Comparison of ENCODE assay signal across 30 cellular contexts in the genomic region with DNA sequence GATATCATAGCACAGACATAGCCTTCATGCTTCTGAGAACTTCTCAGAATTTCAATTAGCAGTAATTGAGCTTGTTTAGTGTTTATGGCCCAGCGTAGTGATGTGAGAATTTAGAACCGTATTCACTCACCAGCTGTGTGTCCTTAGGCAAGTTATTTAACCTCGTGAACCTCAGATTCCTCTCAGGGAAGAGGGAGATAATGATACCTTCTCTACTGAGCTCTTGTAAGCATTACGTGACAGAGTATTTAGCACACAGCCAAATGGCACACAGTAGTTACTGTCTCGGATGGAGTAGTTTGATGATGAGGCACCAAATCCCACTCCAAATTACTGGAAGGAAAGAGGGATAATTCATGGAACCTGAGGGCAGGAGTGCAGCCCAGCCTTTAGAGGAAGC.
DNase-seq lines count a peak whose midpoint lies in the region; ATAC-seq and TF ChIP-seq lines count a peak whose summit lies in the region.
"Had no signal": no experiment of that assay in that cellular context is flagged by ENCODE, and none has a peak within 500 bp of the region (broad histone marks: within the 10 kb centered on the region; RNA-seq: fewer than 3 reads in every experiment).

No MANE protein-coding gene starts in this region.

- no peak overlapping the region for H2BK15ac ChIP-seq in mesenchymal stem cell (ENCODE audit: low read depth, poor library complexity, severe bottlenecking)

- CTCF ChIA-PET in HEK293 (lab: Yijun Ruan, JAX) = no interaction called here

- H3K4me3 ChIP-seq in HEK293 (ENCODE audit: low read depth, low read length) (no peak overlapping the region), SJCRH30 (no peak overlapping the region), mesenchymal stem cell (ENCODE audit: insufficient read depth in 1 of 2, low read depth in 1 of 2, low read length in 2 of 2) (no peak overlapping the region)
- H3K4me3 ChIP-seq: A549; BLaER1 treated with 17β-estradiol and CSF1 and Interleukin-3, amounts not matched to agents 10 nM and 100 nM; GM12878; GM23248 had no signal

- H4K91ac ChIP-seq in mesenchymal stem cell (ENCODE audit: low read length) = no peak overlapping the region

- H3K9ac ChIP-seq in mesenchymal stem cell (ENCODE audit: low read length) = no peak overlapping the region
- H3K9ac ChIP-seq: BLaER1 treated with 17β-estradiol and CSF1 and Interleukin-3, amounts not matched to agents 10 nM and 100 nM; GM23248; SK-N-SH had no signal

- H3K27ac ChIP-seq in HEK293 (ENCODE audit: extremely low read depth, low read depth, low read length) (no peak overlapping the region), SJCRH30 (no peak overlapping the region), mesenchymal stem cell (ENCODE audit: low read length, poor library complexity, severe bottlenecking) (no peak overlapping the region)
- H3K27ac ChIP-seq: A549; BLaER1 treated with 17β-estradiol and CSF1 and Interleukin-3, amounts not matched to agents 10 nM and 100 nM; GM23248 had no signal

- no peak overlapping the region for H2AFZ ChIP-seq in mesenchymal stem cell (ENCODE audit: low read depth, low read length)
- H2AFZ ChIP-seq: GM23248 had no signal

- no peak for TF ChIP-seq CTCF in HEK293 (tag by site-specific recombination; IDR thresholded peaks at IDR 0.05)

- no peak overlapping the region for H2AK5ac ChIP-seq in mesenchymal stem cell (ENCODE audit: low read length, severe bottlenecking)

- peak overlapping the region in 1 of 2 experiments; percentile 11 for H3K14ac ChIP-seq in mesenchymal stem cell (ENCODE audit: low read length in 2 of 2)

- no peak for ATAC-seq in left ventricle myocardium superior
- no peak for ATAC-seq in activated T-cell treated with anti-CD3 and anti-CD28 coated beads, Interleukin-2, amount 50 U/mL, for 4 hours
- ATAC-seq: A549, GM12878 had no signal

- DNase-seq in EH (ENCODE audit: low read depth) = peak; percentile 22
- peak; percentile 5 to 56 for DNase-seq in SJCRH30
- peak; percentile 29 for DNase-seq in mesenchymal stem cell
- no peak for DNase-seq in left ventricle myocardium superior
- DNase-seq in activated T-cell treated with anti-CD3 and anti-CD28 coated beads, Interleukin-2, amount 50 U/mL, for 4 hours = no peak
- no peak for DNase-seq in RPMI8226
- DNase-seq: AML-193; CD4-positive, alpha-beta memory T cell; COR-L47; DMS53; GDM1; GM23248; H9; HFFc6; IMR-90; KG1; MM.1S; NCI-H1930; NCI-H2107; NCI-H226; NCI-H510A; NCI-H748 treated with DMSO at 0.1 percent for 48 hours; SIG-M5; SK-N-SH; SW 1271 had no signal

- peaks cover 4% of the 10 kb centered on the region for H3K9me3 Mint-ChIP-seq in activated T-cell treated with anti-CD3 and anti-CD28 coated beads, Interleukin-2, amount 50 U/mL, for 4 hours
- H3K9me3 Mint-ChIP-seq: HFFc6; T-helper 1 cell treated with Interleukin-12 subunit alpha and Interleukin-12 subunit beta and Interleukin-4 antibody, amounts not matched to agents 30 μg/mL and 1 μg/mL, for 36 hours had no signal

- H3K9me3 ChIP-seq in HEK293 (ENCODE audit: control insufficient read depth, insufficient read depth, low read depth, low read length) (no peaks in the 10 kb centered on the region), SJCRH30 (replicated peaks) (peaks cover 3% of the 10 kb centered on the region; the same call in 1 of the 2 replicates), mesenchymal stem cell (ENCODE audit: control insufficient read depth, low read length) (no peaks in the 10 kb centered on the region)
- H3K9me3 ChIP-seq: A549; BLaER1 treated with 17β-estradiol and CSF1 and Interleukin-3, amounts not matched to agents 10 nM and 100 nM; SK-N-SH had no signal

- H3K27me3 Mint-ChIP-seq in activated T-cell treated with anti-CD3 and anti-CD28 coated beads, Interleukin-2, amount 50 U/mL, for 4 hours (ENCODE audit: low read depth) = no peaks in the 10 kb centered on the region
- H3K27me3 Mint-ChIP-seq: CD4-positive, alpha-beta memory T cell had no signal

- no peaks in the 10 kb centered on the region for H3K79me1 ChIP-seq in mesenchymal stem cell (replicated peaks; ENCODE audit: low read length, poor library complexity, severe bottlenecking)

- no peak overlapping the region for H3K23ac ChIP-seq in mesenchymal stem cell (ENCODE audit: low read length in 2 of 2)

- H2BK12ac ChIP-seq in mesenchymal stem cell (ENCODE audit: low read length in 2 of 2) = no peak overlapping the region

- H3K4me1 ChIP-seq in HEK293 (ENCODE audit: control insufficient read depth, insufficient read depth, low read length) (peaks cover 4% of the 10 kb centered on the region; the same call in 1 of the 2 replicates), SJCRH30 (peaks cover 10% of the 10 kb centered on the region), mesenchymal stem cell (ENCODE audit: control insufficient read depth, insufficient read depth, low read depth, low read length) (no peaks in the 10 kb centered on the region)
- H3K4me1 ChIP-seq: A549; BLaER1 treated with 17β-estradiol and CSF1 and Interleukin-3, amounts not matched to agents 10 nM and 100 nM had no signal

- H2BK120ac ChIP-seq in mesenchymal stem cell (ENCODE audit: low read depth, low read length) = no peak overlapping the region

- no peaks in the 10 kb centered on the region for H3K27me3 ChIP-seq in SJCRH30
- no peaks in the 10 kb centered on the region for H3K27me3 ChIP-seq in mesenchymal stem cell (ENCODE audit: control insufficient read depth in 1 of 2, insufficient read depth in 1 of 2, low read length in 2 of 2)
- H3K27me3 ChIP-seq: BLaER1 treated with 17β-estradiol and CSF1 and Interleukin-3, amounts not matched to agents 10 nM and 100 nM had no signal

- intact Hi-C loops in left ventricle myocardium superior (cut with micrococcal nuclease) = no loop called here

- no peak overlapping the region for H2BK5ac ChIP-seq in mesenchymal stem cell (ENCODE audit: low read depth, low read length, poor library complexity, severe bottlenecking)

- H4K8ac ChIP-seq in mesenchymal stem cell (ENCODE audit: low read length) = no peak overlapping the region

- POLR2A ChIA-PET in HEK293 (lab: Yijun Ruan, JAX) = no interaction called here

- no peak overlapping the region for H3K4me3 Mint-ChIP-seq in activated T-cell treated with anti-CD3 and anti-CD28 coated beads, Interleukin-2, amount 50 U/mL, for 4 hours
- H3K4me3 Mint-ChIP-seq: H9; HFFc6; T-helper 1 cell treated with Interleukin-12 subunit alpha and Interleukin-12 subunit beta and Interleukin-4 antibody, amounts not matched to agents 30 μg/mL and 1 μg/mL, for 36 hours had no signal

- H3K4me1 Mint-ChIP-seq in activated T-cell treated with anti-CD3 and anti-CD28 coated beads, Interleukin-2, amount 50 U/mL, for 4 hours (ENCODE audit: low read depth) = no peaks in the 10 kb centered on the region
- H3K4me1 Mint-ChIP-seq: CD4-positive, alpha-beta memory T cell had no signal

- no peak overlapping the region for H3K4ac ChIP-seq in mesenchymal stem cell (ENCODE audit: low read depth in 1 of 2, low read length in 2 of 2)

- WGBS in mesenchymal stem cell = 61% methylated on average over 4 of the region's 5 CpGs

- no peak overlapping the region for H3K4me2 ChIP-seq in mesenchymal stem cell (ENCODE audit: low read length, poor library complexity, severe bottlenecking)
- H3K4me2 ChIP-seq: A549; BLaER1 treated with 17β-estradiol and CSF1 and Interleukin-3, amounts not matched to agents 10 nM and 100 nM; SK-N-SH had no signal

- H3K36me3 ChIP-seq in HEK293 (ENCODE audit: control insufficient read depth in 2 of 2, insufficient read depth in 1 of 2, low read length in 2 of 2) (no peaks in the 10 kb centered on the region), SJCRH30 (no peaks in the 10 kb centered on the region), mesenchymal stem cell (ENCODE audit: control insufficient read depth in 1 of 2, insufficient read depth in 2 of 2, low read depth in 1 of 2, low read length in 2 of 2) (no peaks in the 10 kb centered on the region)
- H3K36me3 ChIP-seq: BLaER1 treated with 17β-estradiol and CSF1 and Interleukin-3, amounts not matched to agents 10 nM and 100 nM had no signal

- H3K18ac ChIP-seq in mesenchymal stem cell (ENCODE audit: low read depth in 1 of 2, low read length in 2 of 2) = peak overlapping the region in 1 of 2 experiments; percentile 40

- no peaks in the 10 kb centered on the region for H3K36me3 Mint-ChIP-seq in activated T-cell treated with anti-CD3 and anti-CD28 coated beads, Interleukin-2, amount 50 U/mL, for 4 hours (ENCODE audit: insufficient read depth)
- H3K36me3 Mint-ChIP-seq: CD4-positive, alpha-beta memory T cell had no signal

TF ChIP-seq in HEK293, 187 proteins besides CTCF, POLR2A, EP300 and RAD21 (continues in another document):
- TF ChIP-seq WT1 (tag by site-specific recombination; IDR thresholded peaks at IDR 0.05) (peak; percentile 46; the same call in 1 of the 2 replicates), PRDM10 (tag by site-specific recombination; IDR thresholded peaks at IDR 0.05) (no peak)

Comparison
In these comparisons a context has a peak if more than half of its experiments do, and no peak if none do; other contexts are left out.
1. DNase-seq: peak in EH (single experiment), SJCRH30 (2 of 2) and mesenchymal stem cell (single experiment); none in left ventricle myocardium superior (single experiment), activated T-cell treated with anti-CD3 and anti-CD28 coated beads, Interleukin-2, amount 50 U/mL, for 4 hours (single experiment) and RPMI8226 (single experiment).